In genomic region chr1:41955461-41956159, GRCh38 we compare ENCODE assay signal across 8 cellular contexts. TPM values are rescaled to one million over a fixed set of nuclear protein-coding genes. Genes with fewer than 3 reads are reported as not detected.
A peak's percentile ranks its signal among the peaks of the same experiment; 100 is the strongest.
DNase-seq lines count a peak whose midpoint lies in the region; ATAC-seq and TF ChIP-seq lines count a peak whose summit lies in the region.

No MANE protein-coding gene starts in this region.

- no peak overlapping the region for H2BK15ac ChIP-seq in mesendoderm (replicated peaks; ENCODE audit: low read depth)

- H3K4me1 ChIP-seq in ACC112 (ENCODE audit: control insufficient read depth, insufficient read depth, low read length, unreplicated experiment) (peaks cover 43% of the 10 kb centered on the region), mesendoderm (ENCODE audit: control insufficient read depth, low read depth, low read length) (no peaks in the 10 kb centered on the region), spleen (peaks cover 0 to 5% (median 0%) of the 10 kb centered on the region in 6 donors)

- no CpG with 5 or more reads among the region's 9 CpGs for WGBS in mesendoderm (ENCODE audit: extremely low coverage, insufficient coverage, low lambda C conversion rate)
- 58 to 67% (median 64%) methylated on average over 9 of the region's 9 CpGs for WGBS in spleen, 5 donors

- H3K9me3 ChIP-seq in spleen, result no peaks in the 10 kb centered on the region

- H3K56ac ChIP-seq in mesendoderm (ENCODE audit: low read length), result no peak overlapping the region

- H2AK5ac ChIP-seq in mesendoderm (ENCODE audit: low read length), result no peak overlapping the region

- H3K36me3 ChIP-seq in ACC112 (ENCODE audit: insufficient read depth, low read length) (no peaks in the 10 kb centered on the region), mesendoderm (ENCODE audit: control insufficient read depth, insufficient read depth, low read length) (no peaks in the 10 kb centered on the region), spleen (no peaks in the 10 kb centered on the region)

- H3K4me3 ChIP-seq in ACC112 (ENCODE audit: low read depth, low read length) (peak overlapping the region; percentile 43), mesendoderm (ENCODE audit: low read length) (no peak overlapping the region), spleen (no peak overlapping the region)

- H3K9ac ChIP-seq in mesendoderm (ENCODE audit: low read length), result no peak overlapping the region

- H3K4me2 ChIP-seq in mesendoderm (ENCODE audit: low read length), result no peak overlapping the region

- ATAC-seq in GM19043 (IDR thresholded peaks at IDR 0.05; ENCODE audit: low read depth, unreplicated experiment) (peak; percentile 80), HG03571 (IDR thresholded peaks at IDR 0.05; ENCODE audit: unreplicated experiment) (peak; percentile 94), GM18867 (IDR thresholded peaks at IDR 0.05; ENCODE audit: unreplicated experiment) (no peak)
- peak; percentile 84 for ATAC-seq in activated CD8-positive, alpha-beta T cell treated with anti-CD3 and anti-CD28 coated beads for 36 hours

- H3K27me3 ChIP-seq in ACC112 (ENCODE audit: insufficient read depth, low read length) (no peaks in the 10 kb centered on the region), mesendoderm (ENCODE audit: insufficient read depth, low read length, poor library complexity) (no peaks in the 10 kb centered on the region), spleen (replicated peaks in 1 of 7) (no peaks in the 10 kb centered on the region)

- intact Hi-C loops in activated CD8-positive, alpha-beta T cell treated with anti-CD3 and anti-CD28 coated beads for 36 hours (cut with micrococcal nuclease), result no loop called here
- intact Hi-C loops in spleen (cut with DNase I; ENCODE audit: low total_unique reads), result no loop called here

- H2BK120ac ChIP-seq in mesendoderm (ENCODE audit: low read depth, low read length), result no peak overlapping the region

- H3K23ac ChIP-seq in mesendoderm (ENCODE audit: low read length), result no peak overlapping the region

- H3K4me3 Mint-ChIP-seq in activated CD8-positive, alpha-beta T cell treated with anti-CD3 and anti-CD28 coated beads for 36 hours, result no peak overlapping the region
- H3K4me3 Mint-ChIP-seq in mesothelial cell of epicardium, result no peak overlapping the region

- H3K9me3 Mint-ChIP-seq in activated CD8-positive, alpha-beta T cell treated with anti-CD3 and anti-CD28 coated beads for 36 hours, result peaks cover 18% of the 10 kb centered on the region
- H3K9me3 Mint-ChIP-seq in mesothelial cell of epicardium, result no peaks in the 10 kb centered on the region

- peaks cover 11% of the 10 kb centered on the region for H3K36me3 Mint-ChIP-seq in activated CD8-positive, alpha-beta T cell treated with anti-CD3 and anti-CD28 coated beads for 36 hours (ENCODE audit: low read depth)
- no peaks in the 10 kb centered on the region for H3K36me3 Mint-ChIP-seq in mesothelial cell of epicardium

- POLR2A ChIA-PET in activated CD8-positive, alpha-beta T cell treated with anti-CD3 and anti-CD28 coated beads for 36 hours (lab: Charles Lee), result no interaction called here

- peak overlapping the region; percentile 8 for H3K27ac Mint-ChIP-seq in activated CD8-positive, alpha-beta T cell treated with anti-CD3 and anti-CD28 coated beads for 36 hours
- H3K27ac Mint-ChIP-seq in mesothelial cell of epicardium, result no peak overlapping the region

- H3K4ac ChIP-seq in mesendoderm (ENCODE audit: low read depth, low read length), result no peak overlapping the region

- no peak overlapping the region for H4K8ac ChIP-seq in mesendoderm (ENCODE audit: low read depth, low read length)

- H2AFZ ChIP-seq in ACC112 (ENCODE audit: low read length, unreplicated experiment), result peak overlapping the region; percentile 72

- CTCF ChIA-PET in activated CD8-positive, alpha-beta T cell treated with anti-CD3 and anti-CD28 coated beads for 36 hours (lab: Charles Lee), result no interaction called here

- H3K27ac ChIP-seq in ACC112 (ENCODE audit: low read depth, low read length) (peak overlapping the region; percentile 92), mesendoderm (ENCODE audit: low read depth, low read length) (no peak overlapping the region), spleen (no peak overlapping the region)

- no peak overlapping the region for H3K18ac ChIP-seq in mesendoderm (ENCODE audit: low read length)

- DNase-seq in activated CD8-positive, alpha-beta T cell treated with anti-CD3 and anti-CD28 coated beads for 36 hours, result peak; percentile 50
- DNase-seq in mesendoderm, result peak; percentile 31
- DNase-seq in spleen, result no peak
- no peak for DNase-seq in mesothelial cell of epicardium (ENCODE audit: low spot score in 2 of 2, unreplicated experiment in 2 of 2)

- no peaks in the 10 kb centered on the region for H3K79me1 ChIP-seq in mesendoderm (ENCODE audit: low read length)

- no peaks in the 10 kb centered on the region for H3K79me2 ChIP-seq in ACC112 (ENCODE audit: control insufficient read depth, insufficient read depth, low read length, unreplicated experiment)
- H3K79me2 ChIP-seq in mesendoderm (ENCODE audit: control insufficient read depth, insufficient read depth, low read length), result no peaks in the 10 kb centered on the region

- no peaks in the 10 kb centered on the region for H3K27me3 Mint-ChIP-seq in activated CD8-positive, alpha-beta T cell treated with anti-CD3 and anti-CD28 coated beads for 36 hours
- no peaks in the 10 kb centered on the region for H3K27me3 Mint-ChIP-seq in mesothelial cell of epicardium (ENCODE audit: low read depth)

- TF ChIP-seq POLR2A in spleen (IDR thresholded peaks at IDR 0.05), result no peak

- no peak overlapping the region for H4K5ac ChIP-seq in mesendoderm (ENCODE audit: low read length)

- TF ChIP-seq CTCF in activated CD8-positive, alpha-beta T cell treated with anti-CD3 and anti-CD28 coated beads for 36 hours (IDR thresholded peaks at IDR 0.05), result no peak
- TF ChIP-seq CTCF in spleen (IDR thresholded peaks at IDR 0.05 in 8 of 11, conservative IDR thresholded peaks at IDR 0.05 in 3 of 11), result no peak
- TF ChIP-seq CTCF in mesothelial cell of epicardium (IDR thresholded peaks at IDR 0.05; ENCODE audit: unreplicated experiment), result no peak

- H3K4me1 Mint-ChIP-seq in activated CD8-positive, alpha-beta T cell treated with anti-CD3 and anti-CD28 coated beads for 36 hours (ENCODE audit: low read depth), result peaks cover 30% of the 10 kb centered on the region
- H3K4me1 Mint-ChIP-seq in mesothelial cell of epicardium, result peaks cover 2% of the 10 kb centered on the region

- H2BK5ac ChIP-seq in mesendoderm (ENCODE audit: low read length), result no peak overlapping the region

RNA-seq across cellular contexts. Expression of gene HIVEP3, which starts 36.9 kb away (rescaled TPM):
- 10 to 100 TPM; 18.6 to 20.4 TPM for total RNA-seq in activated CD8-positive, alpha-beta T cell treated with anti-CD3 and anti-CD28 coated beads for 36 hours
- 1.1 TPM for polyA plus RNA-seq in mesendoderm (2013, experiment 1 of 2)
- polyA plus RNA-seq in mesendoderm (2013, experiment 2 of 2), result 1.3 TPM
- total RNA-seq in spleen (10 to 100 TPM in 4 of 7 donors, 1 to 10 TPM in 3; 5.6 to 21.2 (median 11.0) TPM), mesothelial cell of epicardium (8.5 to 9.0 TPM (median 8.9 TPM) in 3 replicates)
- 1 to 10 TPM; 2.4 to 4.7 (median 2.5) TPM for polyA plus RNA-seq in spleen

Comparison
In these comparisons a context has a peak if more than half of its experiments do, and no peak if none do; other contexts are left out.
1. DNase-seq: peak in activated CD8-positive, alpha-beta T cell treated with anti-CD3 and anti-CD28 coated beads for 36 hours (single experiment) and mesendoderm (single experiment); none in spleen (single experiment) and mesothelial cell of epicardium (0 of 2).